8 cellular contexts compared by ENCODE assay signal in the genomic region with DNA sequence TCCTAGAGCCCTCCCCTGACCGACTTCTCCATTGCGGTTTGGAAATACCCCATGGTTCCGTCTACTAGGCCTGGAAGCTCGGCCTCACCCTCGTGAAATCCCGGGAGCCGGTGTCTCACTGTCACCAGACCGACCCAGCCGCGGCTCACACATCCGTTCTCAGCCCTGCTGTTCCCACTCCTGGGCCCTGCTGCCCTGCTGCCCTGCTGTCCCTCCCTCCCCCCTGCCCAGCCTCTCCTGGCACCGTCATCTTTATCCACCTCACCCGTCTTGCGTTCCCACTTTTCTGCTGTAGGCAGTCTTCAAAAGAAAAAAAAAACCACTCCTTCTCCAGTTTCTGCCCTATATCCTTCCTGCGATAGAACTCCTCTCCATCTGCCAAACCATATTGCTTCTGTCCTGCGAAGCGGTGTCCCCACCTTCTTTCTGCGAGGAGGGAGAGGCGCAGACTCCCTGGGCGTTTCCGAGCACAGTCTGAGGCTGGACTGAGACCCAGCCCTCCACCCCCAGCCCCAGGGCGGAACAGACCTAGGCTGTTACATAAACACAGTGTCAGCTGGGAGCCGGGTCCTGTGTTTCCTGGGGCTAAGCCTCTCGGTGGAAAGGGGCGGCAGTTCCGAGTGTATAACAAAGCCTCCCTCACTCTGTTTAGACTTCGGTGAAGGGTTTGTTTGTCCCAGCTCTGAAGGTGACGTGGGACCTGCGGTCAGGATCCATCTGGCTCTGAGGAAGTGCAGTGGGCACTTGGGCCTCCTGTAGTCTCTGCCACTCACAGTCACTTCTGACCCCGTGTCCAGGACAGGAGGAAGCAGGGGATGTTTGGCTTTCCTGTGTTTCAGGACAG. TPM values are rescaled to one million over a fixed set of nuclear protein-coding genes. Genes with fewer than 3 reads are reported as not detected.
A peak's percentile ranks its signal among the peaks of the same experiment; 100 is the strongest.
DNase-seq lines count a peak whose midpoint lies in the region; ATAC-seq and TF ChIP-seq lines count a peak whose summit lies in the region.

No MANE protein-coding gene starts in this region.

- no peak overlapping the region for H3K4me2 ChIP-seq in MM.1S (ENCODE audit: low read depth, low read length)

- no peaks in the 10 kb centered on the region for H3K9me2 ChIP-seq in MM.1S (replicated peaks; ENCODE audit: insufficient read depth, low read length)

- H3K36me3 ChIP-seq in NT2/D1 (ENCODE audit: insufficient read depth, insufficient read length, low read length) (peaks cover 30% of the 10 kb centered on the region), lung (ENCODE audit: control insufficient read depth in 2 of 2, insufficient read depth in 2 of 2, low read length in 2 of 2) (peaks cover 0 to 3% of the 10 kb centered on the region in 2 donors), MM.1S (replicated peaks; ENCODE audit: insufficient read depth, low read length) (no peaks in the 10 kb centered on the region)

- intact Hi-C loops in dorsolateral prefrontal cortex (cut with DNase I): loop anchor here (2.0 kb wide), 2 partner anchors 22 to 30 kb away; no protein-coding TSS in a partner anchor

- peak; percentile 95 for DNase-seq in DMS 273 treated with DMSO at 0.1 percent for 48 hours (lab: John Stamatoyannopoulos, UW)
- DNase-seq in NT2/D1 (ENCODE audit: low read depth, low spot score): no peak
- peak in 4 of 10 donors; percentile 31 to 74 (median 45) for DNase-seq in dorsolateral prefrontal cortex
- DNase-seq in lung (ENCODE audit: low spot score): peak; percentile 70
- DNase-seq in MM.1S: no peak
- DNase-seq in SW480 (ENCODE audit: low spot score): no peak

- H3K27ac ChIP-seq in dorsolateral prefrontal cortex: peak overlapping the region in 58 of 59 donors; percentile 17 to 97 (median 93)
- H3K27ac ChIP-seq in lung (ENCODE audit: low read depth in 1 of 2, low read length in 1 of 2): peak overlapping the region; percentile 62 to 96
- peak overlapping the region; percentile 56 for H3K27ac ChIP-seq in temporal lobe (ENCODE audit: low read depth, low read length)
- no peak overlapping the region for H3K27ac ChIP-seq in MM.1S (ENCODE audit: low read length)

- peaks cover 11% of the 10 kb centered on the region; the same call in 1 of the 2 replicates for H4K20me1 ChIP-seq in MM.1S (ENCODE audit: insufficient read depth, low read length)

- H3K9ac ChIP-seq in NT2/D1 (ENCODE audit: insufficient read length, low read depth) (peak overlapping the region; percentile 64), MM.1S (ENCODE audit: low read length) (no peak overlapping the region)

- 11 to 21% methylated on average over 30 of the region's 30 CpGs for WGBS in lung, 2 donors

- H3F3A ChIP-seq in MM.1S (ENCODE audit: insufficient read depth, low read length): peaks cover 21% of the 10 kb centered on the region

- TF ChIP-seq CTCF in dorsolateral prefrontal cortex (IDR thresholded peaks at IDR 0.05 in 54 of 56, conservative IDR thresholded peaks at IDR 0.05 in 2 of 56; ENCODE audit: low read depth in 1 of 56, partially characterized antibody in 56 of 56) (no peak), lung (IDR thresholded peaks at IDR 0.05; ENCODE audit: control extremely low read depth, extremely low read depth) (no peak), MM.1S (IDR thresholded peaks at IDR 0.05; ENCODE audit: low read length) (no peak)

- peaks cover 14% of the 10 kb centered on the region for H3K27me3 ChIP-seq in NT2/D1 (ENCODE audit: insufficient read depth, insufficient read length)
- H3K27me3 ChIP-seq in dorsolateral prefrontal cortex: no peaks in the 10 kb centered on the region
- no peaks in the 10 kb centered on the region for H3K27me3 ChIP-seq in lung (ENCODE audit: control insufficient read depth, insufficient read depth)
- no peaks in the 10 kb centered on the region for H3K27me3 ChIP-seq in MM.1S (replicated peaks; ENCODE audit: insufficient read depth, low read length)

- peaks cover 72% of the 10 kb centered on the region for H3K79me2 ChIP-seq in MM.1S (ENCODE audit: low read length)

- peak; percentile 21 for ATAC-seq in lung (ENCODE audit: insufficient read depth, low FRiP score)
- no peak for ATAC-seq in HG03159 (IDR thresholded peaks at IDR 0.05; ENCODE audit: unreplicated experiment)

- H3K4me3 ChIP-seq in NT2/D1 (ENCODE audit: insufficient read length, low read depth): peak overlapping the region; percentile 78
- H3K4me3 ChIP-seq in dorsolateral prefrontal cortex: peak overlapping the region; percentile 34 to 96 (median 85)
- peak overlapping the region; percentile 15 for H3K4me3 ChIP-seq in lung
- no peak overlapping the region for H3K4me3 ChIP-seq in MM.1S (ENCODE audit: low read length)

- peaks cover 15% of the 10 kb centered on the region for H3K4me1 ChIP-seq in NT2/D1 (ENCODE audit: insufficient read depth, insufficient read length)
- H3K4me1 ChIP-seq in lung (ENCODE audit: control insufficient read depth in 2 of 2, insufficient read depth in 2 of 2, low read length in 2 of 2): peaks cover 0 to 15% of the 10 kb centered on the region in 2 donors
- H3K4me1 ChIP-seq in MM.1S (ENCODE audit: low read length): peaks cover 8% of the 10 kb centered on the region; the same call in 1 of the 2 replicates

- H2AFZ ChIP-seq in MM.1S (ENCODE audit: low read length): no peak overlapping the region

- H3K9me3 ChIP-seq in NT2/D1 (ENCODE audit: insufficient read depth, low read length): no peaks in the 10 kb centered on the region
- H3K9me3 ChIP-seq in lung (ENCODE audit: control insufficient read depth in 2 of 2, insufficient read depth in 1 of 2, low read length in 1 of 2): no peaks in the 10 kb centered on the region
- H3K9me3 ChIP-seq in MM.1S (replicated peaks; ENCODE audit: insufficient read depth, low read length): no peaks in the 10 kb centered on the region

RNA-seq across cellular contexts. Expression of a gene that starts 2.8 kb away (rescaled TPM):
- total RNA-seq in dorsolateral prefrontal cortex (100 to 1,000 TPM; 309 to 533 (median 426) TPM), lung (100 to 1,000 TPM in 1 of 2 donors, 10 to 100 TPM in 1; 75.9 to 194 TPM), temporal lobe (65.9 TPM)
- polyA plus RNA-seq in lung: 100 to 1,000 TPM in 1 of 2 donors, 10 to 100 TPM in 1; 81.8 to 138 TPM

RNA-seq across cellular contexts. Expression of a gene that starts 5.8 kb away (rescaled TPM):
- 10 to 100 TPM; 17.3 to 45.4 (median 25.2) TPM for total RNA-seq in dorsolateral prefrontal cortex
- 10 to 100 TPM; 32.8 to 49.6 TPM for total RNA-seq in lung
- polyA plus RNA-seq in lung: 100 to 1,000 TPM in 1 of 2 donors, 10 to 100 TPM in 1; 43.5 to 104 TPM
- total RNA-seq in temporal lobe: 5.9 TPM

RNA-seq across cellular contexts. Expression of a gene that starts 8.5 kb away (rescaled TPM):
- total RNA-seq in dorsolateral prefrontal cortex: 100 to 1,000 TPM in 1 of 120 experiments, 10 to 100 TPM in 119; 53.2 to 105 (median 70.3) TPM
- 10 to 100 TPM; 28.9 to 99.8 TPM for total RNA-seq in lung
- polyA plus RNA-seq in lung: 100 to 1,000 TPM in 1 of 2 donors, 10 to 100 TPM in 1; 80.0 to 108 TPM
- total RNA-seq in temporal lobe: 24.6 TPM

RNA-seq across cellular contexts. Expression of a gene that starts 29.7 kb away (rescaled TPM):
- total RNA-seq in dorsolateral prefrontal cortex (100 to 1,000 TPM in 1 of 120 experiments, 10 to 100 TPM in 119; 15.3 to 100 (median 42.1) TPM), lung (100 to 1,000 TPM in 1 of 2 donors, 10 to 100 TPM in 1; 66.3 to 173 TPM), temporal lobe (8.6 TPM)
- 100 to 1,000 TPM in 1 of 2 donors, 10 to 100 TPM in 1; 96.7 to 144 TPM for polyA plus RNA-seq in lung

RNA-seq across cellular contexts. Expression of a gene that starts 31.4 kb away (rescaled TPM):
- 10 to 100 TPM; 24.9 to 86.2 (median 58.7) TPM for total RNA-seq in dorsolateral prefrontal cortex
- 10 to 100 TPM in 1 of 2 donors, 1 to 10 TPM in 1; 6.8 to 17.3 TPM for total RNA-seq in lung
- polyA plus RNA-seq in lung: 10 to 100 TPM in 1 of 2 donors, 1 to 10 TPM in 1; 6.9 to 11.5 TPM
- 30.0 TPM for total RNA-seq in temporal lobe

Comparison
In these comparisons a context has a peak if more than half of its experiments do, and no peak if none do; other contexts are left out.
1. DNase-seq: peak in DMS 273 treated with DMSO at 0.1 percent for 48 hours (single experiment) and lung (single experiment); none in NT2/D1 (single experiment), MM.1S (single experiment) and SW480 (single experiment).